Comparison of ENCODE assay signal across 23 cellular contexts in the genomic region with DNA sequence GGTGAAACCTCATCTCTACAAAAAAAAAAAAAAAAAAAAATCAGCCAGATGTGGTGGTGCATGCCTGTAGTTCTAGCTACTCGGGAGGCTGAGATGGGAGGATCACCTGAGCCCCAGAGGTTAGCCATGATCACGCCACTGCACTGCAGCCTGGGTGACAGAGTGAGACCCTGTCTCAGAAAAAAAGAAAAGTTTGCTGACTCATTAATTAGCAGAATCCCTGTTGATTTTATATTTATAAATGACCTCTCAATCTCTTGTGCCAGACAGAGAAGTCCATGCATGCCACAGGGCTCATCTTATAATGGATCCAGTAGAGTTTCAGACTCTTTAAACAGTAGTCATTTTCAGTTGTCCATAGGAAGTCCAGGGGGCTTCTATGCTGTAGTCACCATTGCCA. TPM values are rescaled to one million over a fixed set of nuclear protein-coding genes. Genes with fewer than 3 reads are reported as not detected.
DNase-seq lines count a peak whose midpoint lies in the region; ATAC-seq, FAIRE-seq and TF ChIP-seq lines count a peak whose summit lies in the region.
"Had no signal": no experiment of that assay in that cellular context is flagged by ENCODE, and none has a peak within 500 bp of the region (broad histone marks: within the 10 kb centered on the region; RNA-seq: fewer than 3 reads in every experiment).

No MANE protein-coding gene starts in this region.

- no peak for TF ChIP-seq EP300 in A549 (IDR thresholded peaks at IDR 0.05)

- no peak overlapping the region for H2AK5ac ChIP-seq in IMR-90 (ENCODE audit: low read depth, low read length)

- peaks cover 5% of the 10 kb centered on the region for H3K36me3 ChIP-seq in IMR-90 (ENCODE audit: control insufficient read depth, insufficient read depth, low read length)

- H3K27me3 ChIP-seq in IMR-90 (ENCODE audit: control insufficient read depth, insufficient read depth, low read length), result no peaks in the 10 kb centered on the region
- H3K27me3 ChIP-seq: BLaER1 had no signal

- H3K4me2 ChIP-seq in A549, result no peak overlapping the region
- H3K4me2 ChIP-seq in IMR-90 (ENCODE audit: low read depth, low read length), result no peak overlapping the region
- H3K4me2 ChIP-seq: BLaER1 had no signal

- no peak overlapping the region for H4K91ac ChIP-seq in IMR-90 (ENCODE audit: insufficient read depth, low read depth, low read length)

- ATAC-seq in A549, result no peak
- no peak for ATAC-seq in IMR-90 (ENCODE audit: low read depth)
- ATAC-seq: CD8-positive, alpha-beta T cell; GM12878 had no signal

- H2BK5ac ChIP-seq in IMR-90 (ENCODE audit: low read depth, low read length, poor library complexity, severe bottlenecking), result no peak overlapping the region

- H3K4me3 Mint-ChIP-seq in glutamatergic neuron (ENCODE audit: unreplicated experiment), result no peak overlapping the region
- H3K4me3 Mint-ChIP-seq: B cell; CD4-positive, CD25-positive, alpha-beta regulatory T cell; CD8-positive, alpha-beta T cell had no signal

- peaks cover 11% of the 10 kb centered on the region for H3K9me1 ChIP-seq in IMR-90 (ENCODE audit: insufficient read depth, low read length)

- H2BK20ac ChIP-seq in IMR-90 (ENCODE audit: low read depth, low read length), result no peak overlapping the region

- H3K4me1 ChIP-seq in A549 (peaks cover 10% of the 10 kb centered on the region), IMR-90 (ENCODE audit: control insufficient read depth, insufficient read depth, low read length) (peaks cover 8% of the 10 kb centered on the region)
- H3K4me1 ChIP-seq: BLaER1, Caco-2 had no signal

- POLR2A ChIA-PET in A549 (lab: Yijun Ruan, JAX) (no interaction called here), IMR-90 (lab: Charles Lee; ENCODE audit: unreplicated experiment) (no interaction called here)

- no peak overlapping the region for H3K56ac ChIP-seq in IMR-90 (ENCODE audit: extremely low read depth, insufficient read depth, low read length)

- H2AFZ ChIP-seq in IMR-90 (replicated peaks; ENCODE audit: low read length, poor library complexity), result no peak overlapping the region
- H2AFZ ChIP-seq: GM23248 had no signal

- H4K8ac ChIP-seq in IMR-90 (ENCODE audit: low read depth in 2 of 2, low read length in 2 of 2), result no peak overlapping the region

- no TSS peak for BruUV-seq in IMR-90 (replicated peaks; lab: Mats Ljungman, UMichigan)

- H3K4me3 ChIP-seq in A549, result no peak overlapping the region
- no peak overlapping the region for H3K4me3 ChIP-seq in IMR-90 (ENCODE audit: insufficient read depth, low read depth, low read length)
- H3K4me3 ChIP-seq: BLaER1, GM12878, GM23248 had no signal

- H3K9me3 Mint-ChIP-seq in glutamatergic neuron (ENCODE audit: unreplicated experiment), result no peaks in the 10 kb centered on the region
- H3K9me3 Mint-ChIP-seq: CD4-positive, CD25-positive, alpha-beta regulatory T cell; CD8-positive, alpha-beta T cell had no signal

- no peak overlapping the region; the same call in 2 of the 3 replicates for H2BK15ac ChIP-seq in IMR-90 (ENCODE audit: low read depth, low read length)

- intact Hi-C loops in IMR-90 (cut with micrococcal nuclease), result no loop called here

- no peak overlapping the region for H2BK120ac ChIP-seq in IMR-90 (ENCODE audit: low read depth, low read length)

- no peak overlapping the region for H3K18ac ChIP-seq in IMR-90 (ENCODE audit: low read depth, low read length)

- no peaks in the 10 kb centered on the region for H4K20me1 ChIP-seq in IMR-90 (ENCODE audit: insufficient read depth, low read length)
- H4K20me1 ChIP-seq: BLaER1 had no signal

- dilution Hi-C loops in IMR-90 (cut with HindIII; ENCODE audit: low sequenced_read_pairs, unreplicated experiment), result no loop called here

- TF ChIP-seq CTCF in A549 (IDR thresholded peaks at IDR 0.05) (no peak), IMR-90 (conservative IDR thresholded peaks at IDR 0.05; ENCODE audit: low read depth, low read length) (no peak), glutamatergic neuron (IDR thresholded peaks at IDR 0.05; ENCODE audit: partially characterized antibody, unreplicated experiment) (no peak)

- no peak overlapping the region for H3K23ac ChIP-seq in IMR-90 (ENCODE audit: low read depth, low read length)

- TF ChIP-seq POLR2A in A549 (IDR thresholded peaks at IDR 0.05; ENCODE audit: low read length) (no peak), IMR-90 (IDR thresholded peaks at IDR 0.05; ENCODE audit: low read depth, low read length) (no peak)

- H3K4ac ChIP-seq in IMR-90 (ENCODE audit: low read depth, low read length), result no peak overlapping the region

- no peak overlapping the region for H3K9ac ChIP-seq in IMR-90 (ENCODE audit: low read depth, low read length)
- H3K9ac ChIP-seq: BLaER1, GM23248 had no signal

- no peaks in the 10 kb centered on the region for H3K27me3 Mint-ChIP-seq in glutamatergic neuron (ENCODE audit: unreplicated experiment)
- H3K27me3 Mint-ChIP-seq: B cell; CD4-positive, CD25-positive, alpha-beta regulatory T cell had no signal

- H3K36me3 Mint-ChIP-seq in glutamatergic neuron (ENCODE audit: unreplicated experiment), result peaks cover 10% of the 10 kb centered on the region

- H3K27ac Mint-ChIP-seq in glutamatergic neuron (ENCODE audit: unreplicated experiment), result no peak overlapping the region
- H3K27ac Mint-ChIP-seq: B cell; CD4-positive, CD25-positive, alpha-beta regulatory T cell; CD8-positive, alpha-beta T cell had no signal

- DNase-seq in A549 (ENCODE audit: low read depth in 1 of 2, low spot score in 1 of 2) (no peak), IMR-90 (no peak), glutamatergic neuron (no peak)
- no peak for DNase-seq in stimulated activated CD4-positive, alpha-beta T cell treated with anti-CD3 and anti-CD28 coated beads, Interleukin-4, amount 100 ng/mL, for 1 hour
- DNase-seq: 8988T; Caco-2; CD4-positive, CD25-positive, alpha-beta regulatory T cell; CD8-positive, alpha-beta T cell; DMS 273 treated with DMSO at 0.1 percent for 48 hours; DMS79; EL; GDM1; GM23248; H7; HCEC 1CT had no signal

- in situ Hi-C loops in IMR-90 (cut with MboI; ENCODE audit: low sequenced_read_pairs), result no loop called here

- H3K9me3 ChIP-seq in A549 (no peaks in the 10 kb centered on the region), IMR-90 (ENCODE audit: control insufficient read depth, insufficient read depth, low read length) (no peaks in the 10 kb centered on the region)
- H3K9me3 ChIP-seq: BLaER1, Caco-2 had no signal

- 85% methylated on average over 2 of the region's 2 CpGs for WGBS in A549 (ENCODE audit: missing lambda C conversion rate)
- WGBS in IMR-90 (ENCODE audit: extremely low coverage in 2 of 2, insufficient read length in 1 of 2), 2 experiments, result no CpG with 5 or more reads among the region's 2 CpGs

- CTCF ChIA-PET in A549 (lab: Yijun Ruan, JAX), result interaction anchor here (3.8 kb wide), 1 partner anchor 53 kb away, joined by 19 read pairs; no protein-coding TSS in a partner anchor
- CTCF ChIA-PET in IMR-90 (lab: Yijun Ruan, JAX), result interaction anchor here (0.6 to 1.0 kb wide), 4 partner anchors 36 to 1279 kb away, joined by 3 to 5 read pairs (median 5); a partner anchor contains a TSS

- H4K5ac ChIP-seq in IMR-90 (ENCODE audit: low read depth, low read length), result no peak overlapping the region

- no peak overlapping the region for H3K27ac ChIP-seq in A549
- H3K27ac ChIP-seq in IMR-90 (ENCODE audit: insufficient read depth, low read length), result no peak overlapping the region
- peak overlapping the region; percentile 43 for H3K27ac ChIP-seq in cingulate gyrus (ENCODE audit: low read depth, low read length)
- H3K27ac ChIP-seq: BLaER1, C4-2B, GM23248 had no signal

- H3K14ac ChIP-seq in IMR-90 (replicated peaks; ENCODE audit: low read depth, low read length), result no peak overlapping the region

- H3K79me1 ChIP-seq in IMR-90 (ENCODE audit: low read depth in 1 of 2, low read length in 2 of 2), result no peaks in the 10 kb centered on the region

- no peak for FAIRE-seq in A549 (lab: Jason Lieb, UNC)
- FAIRE-seq: GM12878, GM19239, H1 had no signal

- no peak overlapping the region for H2AK9ac ChIP-seq in IMR-90 (replicated peaks; ENCODE audit: low read depth, low read length, poor library complexity)

- peaks cover 3% of the 10 kb centered on the region for H3K4me1 Mint-ChIP-seq in glutamatergic neuron (ENCODE audit: low read depth, unreplicated experiment)

- TF ChIP-seq RAD21 in A549 (conservative IDR thresholded peaks at IDR 0.05 in 1 of 2, IDR thresholded peaks at IDR 0.05 in 1 of 2) (no peak), IMR-90 (IDR thresholded peaks at IDR 0.05; ENCODE audit: low read length) (no peak)

RNA-seq across cellular contexts. Expression of a gene that starts 32.9 kb away (rescaled TPM):
- polyA plus RNA-seq in A549 (2011; rRNA removed), result 10.1 and 13.8 TPM in 2 replicates
- 7.2 and 8.2 TPM in 2 replicates for polyA plus RNA-seq in A549 (2012; cell fraction: cytosol; rRNA removed)
- 5.9 and 6.0 TPM in 2 replicates for polyA plus RNA-seq in A549 (2012; cell fraction: nucleus; rRNA removed)
- 5.7 to 6.6 TPM (median 6.0 TPM) in 3 replicates for polyA plus RNA-seq in A549 (2017; fragmentation: RNase III; extraction: RNeasy Plus Mini Kit Qiagen cat#74134 plus additional on column Dnase treatment)
- 18.0 and 23.1 TPM in 2 replicates for polyA minus RNA-seq in A549 (2011; rRNA and poly(A)+ RNA removed)
- total RNA-seq in IMR-90 (2012; rRNA removed), result 4.7 and 5.0 TPM in 2 replicates
- polyA plus RNA-seq in IMR-90 (2012; rRNA removed), result 5.6 and 6.3 TPM in 2 replicates
- polyA plus RNA-seq in IMR-90 (2012; cell fraction: cytosol; rRNA removed), result 4.2 and 7.0 TPM in 2 replicates
- polyA plus RNA-seq in IMR-90 (2012; cell fraction: nucleus; rRNA removed; ENCODE audit: low replicate concordance), result 3.2 and 4.6 TPM in 2 replicates
- 46.0 TPM for total RNA-seq in glutamatergic neuron (ENCODE audit: unreplicated experiment)

RNA-seq across cellular contexts. Expression of a gene that starts 35.6 kb away (rescaled TPM):
- 14.1 and 21.5 TPM in 2 replicates for polyA plus RNA-seq in A549 (2011; rRNA removed)
- polyA plus RNA-seq in A549 (2012; cell fraction: cytosol; rRNA removed), result 5.6 TPM in 2 replicates
- polyA plus RNA-seq in A549 (2012; cell fraction: nucleus; rRNA removed), result 2.3 and 2.6 TPM in 2 replicates
- polyA plus RNA-seq in A549 (2017; fragmentation: RNase III; extraction: RNeasy Plus Mini Kit Qiagen cat#74134 plus additional on column Dnase treatment), result 12.8 to 15.6 TPM (median 13.2 TPM) in 3 replicates
- polyA minus RNA-seq in A549 (2011; rRNA and poly(A)+ RNA removed), result 7.7 and 10.2 TPM in 2 replicates
- 6.6 and 11.9 TPM in 2 replicates for total RNA-seq in IMR-90 (2012; rRNA removed)
- 6.5 and 7.8 TPM in 2 replicates for polyA plus RNA-seq in IMR-90 (2012; rRNA removed)
- 3.2 TPM in 2 replicates for polyA plus RNA-seq in IMR-90 (2012; cell fraction: cytosol; rRNA removed)
- 1.6 and 7.7 TPM in 2 replicates for polyA plus RNA-seq in IMR-90 (2012; cell fraction: nucleus; rRNA removed; ENCODE audit: low replicate concordance)
- 18.4 TPM for total RNA-seq in glutamatergic neuron (ENCODE audit: unreplicated experiment)

RNA-seq across cellular contexts. Expression of a gene that starts 35.8 kb away (rescaled TPM):
- polyA plus RNA-seq in A549 (2011; rRNA removed) (7.8 and 8.4 TPM in 2 replicates), A549 (2017; fragmentation: RNase III; extraction: RNeasy Plus Mini Kit Qiagen cat#74134 plus additional on column Dnase treatment) (3.9 to 4.9 TPM (median 4.6 TPM) in 3 replicates), IMR-90 (2012; rRNA removed) (5.7 and 6.4 TPM in 2 replicates)
- polyA plus RNA-seq in A549 (2012; cell fraction: cytosol; rRNA removed), result 1.9 and 3.0 TPM in 2 replicates
- 0.86 and 1.4 TPM in 2 replicates for polyA plus RNA-seq in A549 (2012; cell fraction: nucleus; rRNA removed)
- polyA minus RNA-seq in A549 (2011; rRNA and poly(A)+ RNA removed), result 3.6 and 5.1 TPM in 2 replicates
- total RNA-seq in IMR-90 (2012; rRNA removed) (11.4 and 13.3 TPM in 2 replicates), glutamatergic neuron (ENCODE audit: unreplicated experiment) (7.4 TPM)
- polyA plus RNA-seq in IMR-90 (2012; cell fraction: cytosol; rRNA removed), result 1.5 and 1.9 TPM in 2 replicates
- 0.73 and 4.8 TPM in 2 replicates for polyA plus RNA-seq in IMR-90 (2012; cell fraction: nucleus; rRNA removed; ENCODE audit: low replicate concordance)

RNA-seq across cellular contexts. Expression of a gene that starts 59.7 kb away (rescaled TPM):
- polyA plus RNA-seq in A549 (2011; rRNA removed) (0.19 TPM in 1 of 2 replicates, not detected in the other), A549 (2017; fragmentation: RNase III; extraction: RNeasy Plus Mini Kit Qiagen cat#74134 plus additional on column Dnase treatment) (not detected in 3 replicates), IMR-90 (2012; rRNA removed) (not detected in 2 replicates)
- polyA plus RNA-seq in A549 (2012; cell fraction: cytosol; rRNA removed), result 0.08 TPM in 1 of 2 replicates, not detected in the other
- not detected in 2 replicates for polyA plus RNA-seq in A549 (2012; cell fraction: nucleus; rRNA removed)
- 0.49 TPM in 1 of 2 replicates, not detected in the other for polyA minus RNA-seq in A549 (2011; rRNA and poly(A)+ RNA removed)
- total RNA-seq in IMR-90 (2012; rRNA removed) (not detected in 2 replicates), glutamatergic neuron (ENCODE audit: unreplicated experiment) (0.96 TPM)
- not detected in 2 replicates for polyA plus RNA-seq in IMR-90 (2012; cell fraction: cytosol; rRNA removed)
- not detected in 2 replicates for polyA plus RNA-seq in IMR-90 (2012; cell fraction: nucleus; rRNA removed; ENCODE audit: low replicate concordance)
- total RNA-seq: CD4-positive, CD25-positive, alpha-beta regulatory T cell; CD8-positive, alpha-beta T cell; GM23248; H1; H7 had no signal
- polyA plus RNA-seq: AG04450, GM23248, H1 had no signal
